ENCODE assay signal across 28 cellular contexts in genomic region chr2:234834228-234834923, GRCh38.
"Had no signal": no experiment of that assay in that cellular context is flagged by ENCODE, and none has a peak within 500 bp of the region (broad histone marks: within the 10 kb centered on the region; RNA-seq: fewer than 3 reads in every experiment).

No MANE protein-coding gene starts in this region.

- H3K4me3 Mint-ChIP-seq: activated B cell treated with CpG ODN at 0.5 μM for 24 hours; activated CD4-positive, alpha-beta T cell treated with anti-CD3 and anti-CD28 coated beads, Interleukin-2, amount 10 ng/mL, durations not matched to agents 24 days and 14 days; activated CD8-positive, alpha-beta memory T cell treated with anti-CD3 and anti-CD28 coated beads, Interleukin-2, amount 10 ng/mL, durations not matched to agents 7 days and 5 days; activated naive CD8-positive, alpha-beta T cell treated with anti-CD3 and anti-CD28 coated beads, Interleukin-2, amount 50 U/mL, for 24 hours; activated T-cell treated with anti-CD3 and anti-CD28 coated beads, Interleukin-2, amount 50 U/mL, for 24 hours; activated T-helper 1 cell treated with anti-CD3 and anti-CD28 coated beads, Interleukin-12 subunit alpha, Interleukin-12 subunit beta, Interleukin-2, Interleukin-4 antibody, amounts not matched to agents 30 ng/mL and 10 ng/mL and 1 ng/mL, durations not matched to agents 14 hours and 24 hours and 36 hours; T-helper 1 cell treated with Interleukin-12 subunit alpha and Interleukin-12 subunit beta and Interleukin-4 antibody, amounts not matched to agents 30 μg/mL and 1 μg/mL, for 36 hours had no signal

- H3K27me3 ChIP-seq: ascending aorta, body of pancreas, MG63, Peyer's patch had no signal

- ATAC-seq: activated CD8-positive, alpha-beta memory T cell treated with anti-CD3 and anti-CD28 coated beads, Interleukin-2, amount 10 ng/mL, durations not matched to agents 7 days and 5 days; activated naive CD4-positive, alpha-beta T cell treated with anti-CD3 and anti-CD28 coated beads, Interleukin-2, amount 50 U/mL, for 72 hours; activated naive CD8-positive, alpha-beta T cell treated with anti-CD3 and anti-CD28 coated beads, Interleukin-2, amount 50 U/mL, for 24 hours; body of pancreas had no signal

- H3K27me3 Mint-ChIP-seq: activated CD4-positive, alpha-beta T cell treated with anti-CD3 and anti-CD28 coated beads, Interleukin-2, amount 10 ng/mL, durations not matched to agents 24 days and 14 days; activated CD8-positive, alpha-beta memory T cell treated with anti-CD3 and anti-CD28 coated beads, Interleukin-2, amount 10 ng/mL, durations not matched to agents 7 days and 5 days; activated naive CD8-positive, alpha-beta T cell treated with anti-CD3 and anti-CD28 coated beads, Interleukin-2, amount 50 U/mL, for 24 hours had no signal

- H3K36me3 ChIP-seq: ascending aorta, MG63, Peyer's patch had no signal

- H3K4me3 ChIP-seq: ascending aorta, body of pancreas, MG63, Peyer's patch had no signal

- H3K27ac Mint-ChIP-seq: activated B cell treated with CpG ODN at 0.5 μM for 24 hours; activated CD4-positive, alpha-beta T cell treated with anti-CD3 and anti-CD28 coated beads, Interleukin-2, amount 10 ng/mL, durations not matched to agents 24 days and 14 days; activated CD8-positive, alpha-beta memory T cell treated with anti-CD3 and anti-CD28 coated beads, Interleukin-2, amount 10 ng/mL, durations not matched to agents 7 days and 5 days; activated naive CD4-positive, alpha-beta T cell treated with anti-CD3 and anti-CD28 coated beads, Interleukin-2, amount 50 U/mL, for 72 hours; activated naive CD8-positive, alpha-beta T cell treated with anti-CD3 and anti-CD28 coated beads, Interleukin-2, amount 50 U/mL, for 24 hours; activated T-cell treated with anti-CD3 and anti-CD28 coated beads, Interleukin-2, amount 50 U/mL, for 24 hours; activated T-helper 1 cell treated with anti-CD3 and anti-CD28 coated beads, Interleukin-12 subunit alpha, Interleukin-12 subunit beta, Interleukin-2, Interleukin-4 antibody, amounts not matched to agents 30 ng/mL and 10 ng/mL and 1 ng/mL, durations not matched to agents 14 hours and 24 hours and 36 hours; T-helper 1 cell treated with Interleukin-12 subunit alpha and Interleukin-12 subunit beta and Interleukin-4 antibody, amounts not matched to agents 30 μg/mL and 1 μg/mL, for 36 hours had no signal

- DNase-seq: activated B cell treated with CpG ODN at 0.5 μM for 24 hours; activated CD4-positive, alpha-beta T cell treated with anti-CD3 and anti-CD28 coated beads for 1 hour; activated CD4-positive, alpha-beta T cell treated with anti-CD3 and anti-CD28 coated beads, Interleukin-2, amount 10 ng/mL, durations not matched to agents 24 days and 14 days; activated CD4-positive, alpha-beta T cell treated with anti-CD3 and anti-CD28 coated beads, Interleukin-2, amount 50 U/mL, for 48 hours; activated CD8-positive, alpha-beta memory T cell treated with anti-CD3 and anti-CD28 coated beads, Interleukin-2, amount 10 ng/mL, durations not matched to agents 7 days and 5 days; activated effector memory CD4-positive, alpha-beta T cell treated with Interleukin-2 at 50 U/mL for 16 hours; activated naive CD4-positive, alpha-beta T cell treated with Interleukin-2 at 50 U/mL for 16 hours; activated naive CD8-positive, alpha-beta T cell treated with anti-CD3 and anti-CD28 coated beads, Interleukin-2, amount 50 U/mL, for 24 hours; activated T-cell treated with anti-CD3 and anti-CD28 coated beads, Interleukin-2, amount 50 U/mL, for 24 hours; amniotic stem cell; body of pancreas; MG63; MV-4-11; NCI-H1105; NCI-H1436; NCI-H1694 treated with DMSO at 0.1 percent for 48 hours; NCI-H2081; NCI-H510A treated with DMSO at 0.1 percent for 48 hours; NCI-H69; NK-92 treated with Interleukin-12 subunit alpha and Interleukin-12 subunit beta, amount 100 ng/mL, for 24 hours; OCI-M1; Peyer's patch; SHP77 treated with DMSO at 0.1 percent for 48 hours had no signal

- H3K9me3 ChIP-seq: ascending aorta, body of pancreas, MG63, Peyer's patch had no signal

- H3K9me3 Mint-ChIP-seq: activated B cell treated with CpG ODN at 0.5 μM for 24 hours; activated CD4-positive, alpha-beta T cell treated with anti-CD3 and anti-CD28 coated beads, Interleukin-2, amount 10 ng/mL, durations not matched to agents 24 days and 14 days; activated naive CD4-positive, alpha-beta T cell treated with anti-CD3 and anti-CD28 coated beads, Interleukin-2, amount 50 U/mL, for 72 hours; activated naive CD8-positive, alpha-beta T cell treated with anti-CD3 and anti-CD28 coated beads, Interleukin-2, amount 50 U/mL, for 24 hours; activated T-cell treated with anti-CD3 and anti-CD28 coated beads, Interleukin-2, amount 50 U/mL, for 24 hours; activated T-helper 1 cell treated with anti-CD3 and anti-CD28 coated beads, Interleukin-12 subunit alpha, Interleukin-12 subunit beta, Interleukin-2, Interleukin-4 antibody, amounts not matched to agents 30 ng/mL and 10 ng/mL and 1 ng/mL, durations not matched to agents 14 hours and 24 hours and 36 hours; T-helper 1 cell treated with Interleukin-12 subunit alpha and Interleukin-12 subunit beta and Interleukin-4 antibody, amounts not matched to agents 30 μg/mL and 1 μg/mL, for 36 hours had no signal

- H3K27ac ChIP-seq: ascending aorta, body of pancreas, Peyer's patch, RWPE1 had no signal

- H3K36me3 Mint-ChIP-seq: activated CD8-positive, alpha-beta memory T cell treated with anti-CD3 and anti-CD28 coated beads, Interleukin-2, amount 10 ng/mL, durations not matched to agents 7 days and 5 days; activated naive CD4-positive, alpha-beta T cell treated with anti-CD3 and anti-CD28 coated beads, Interleukin-2, amount 50 U/mL, for 72 hours had no signal

- H3K4me1 Mint-ChIP-seq: activated B cell treated with CpG ODN at 0.5 μM for 24 hours; activated CD4-positive, alpha-beta T cell treated with anti-CD3 and anti-CD28 coated beads, Interleukin-2, amount 10 ng/mL, durations not matched to agents 24 days and 14 days; activated CD8-positive, alpha-beta memory T cell treated with anti-CD3 and anti-CD28 coated beads, Interleukin-2, amount 10 ng/mL, durations not matched to agents 7 days and 5 days; activated naive CD8-positive, alpha-beta T cell treated with anti-CD3 and anti-CD28 coated beads, Interleukin-2, amount 50 U/mL, for 24 hours had no signal

- H3K4me1 ChIP-seq: ascending aorta, Peyer's patch had no signal
